In the genomic region with DNA sequence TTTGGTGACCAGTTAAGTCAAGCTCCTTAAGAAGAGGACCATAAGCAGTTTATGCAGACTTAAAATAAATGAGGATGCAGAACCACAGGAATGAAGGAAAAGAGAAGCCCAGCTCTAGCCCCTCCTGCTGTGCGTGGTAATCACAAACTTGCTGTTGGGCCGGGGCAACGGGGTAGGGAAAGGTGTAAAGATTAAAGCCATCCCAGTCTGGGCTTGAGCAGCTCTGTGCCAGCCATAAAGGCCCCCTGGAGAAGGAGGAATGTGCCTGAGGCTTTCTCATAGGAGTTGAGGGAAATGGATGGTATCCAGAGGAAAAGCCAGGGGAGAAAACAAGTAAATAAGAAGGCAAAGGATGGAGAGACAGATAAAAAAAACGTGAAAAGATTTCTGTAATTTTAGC, we compare ENCODE assay signal across 14 cellular contexts. TPM values are rescaled to one million over a fixed set of nuclear protein-coding genes. Genes with fewer than 3 reads are reported as not detected.
"Had no signal": no experiment of that assay in that cellular context is flagged by ENCODE, and none has a peak within 500 bp of the region (broad histone marks: within the 10 kb centered on the region; RNA-seq: fewer than 3 reads in every experiment).

No MANE protein-coding gene starts in this region.

- DNase-seq: activated CD4-positive, alpha-beta T cell treated with anti-CD3 and anti-CD28 coated beads, Interleukin-2, amount 50 U/mL, for 48 hours; activated CD8-positive, alpha-beta memory T cell treated with anti-CD3 and anti-CD28 coated beads, Interleukin-2, amount 10 ng/mL, durations not matched to agents 7 days and 5 days; activated gamma-delta T cell treated with Interleukin-2 at 50 U/mL for 16 hours; activated naive CD8-positive, alpha-beta T cell treated with anti-CD3 and anti-CD28 coated beads, Interleukin-2, amount 10 ng/mL, durations not matched to agents 7 days and 5 days; activated T-cell treated with anti-CD3 and anti-CD28 coated beads, Interleukin-2, amount 50 U/mL, for 24 hours; anterior cingulate cortex; heart right ventricle; left ventricle myocardium superior; pancreas; stimulated activated CD4-positive, alpha-beta T cell treated with anti-CD3 and anti-CD28 coated beads, Interleukin-12 subunit alpha, Interleukin-12 subunit beta, amount 100 ng/mL, for 4 hours; stimulated activated naive CD8-positive, alpha-beta T cell treated with anti-CD3 and anti-CD28 coated beads, Interleukin-15, Interleukin-2, amounts not matched to agents 100 U/mL and 50 U/mL, for 24 hours; testis had no signal

- H3K27me3 ChIP-seq: heart right ventricle, pancreas, testis had no signal

- H3K9me3 ChIP-seq: heart right ventricle, pancreas, testis had no signal

- ATAC-seq: activated CD4-positive, CD25-positive, alpha-beta regulatory T cell treated with anti-CD3 and anti-CD28 coated beads, Interleukin-2, amount 50 U/mL, for 24 hours; activated CD8-positive, alpha-beta memory T cell treated with anti-CD3 and anti-CD28 coated beads, Interleukin-2, amount 10 ng/mL, durations not matched to agents 7 days and 5 days; heart right ventricle; left ventricle myocardium superior; stimulated activated naive CD8-positive, alpha-beta T cell treated with anti-CD3 and anti-CD28 coated beads, Interleukin-15, Interleukin-2, amounts not matched to agents 100 U/mL and 50 U/mL, for 24 hours had no signal

- H3K4me1 ChIP-seq: heart right ventricle, pancreas, testis had no signal

- H3K9me3 Mint-ChIP-seq: activated naive CD8-positive, alpha-beta T cell treated with anti-CD3 and anti-CD28 coated beads, Interleukin-2, amount 10 ng/mL, durations not matched to agents 7 days and 5 days; activated T-cell treated with anti-CD3 and anti-CD28 coated beads, Interleukin-2, amount 50 U/mL, for 24 hours had no signal

- H3K4me3 Mint-ChIP-seq: activated CD8-positive, alpha-beta memory T cell treated with anti-CD3 and anti-CD28 coated beads, Interleukin-2, amount 10 ng/mL, durations not matched to agents 7 days and 5 days; activated naive CD8-positive, alpha-beta T cell treated with anti-CD3 and anti-CD28 coated beads, Interleukin-2, amount 10 ng/mL, durations not matched to agents 7 days and 5 days; activated T-cell treated with anti-CD3 and anti-CD28 coated beads, Interleukin-2, amount 50 U/mL, for 24 hours had no signal

- H3K27ac ChIP-seq: heart right ventricle, pancreas, testis had no signal

- H3K27ac Mint-ChIP-seq: activated CD8-positive, alpha-beta memory T cell treated with anti-CD3 and anti-CD28 coated beads, Interleukin-2, amount 10 ng/mL, durations not matched to agents 7 days and 5 days; activated naive CD8-positive, alpha-beta T cell treated with anti-CD3 and anti-CD28 coated beads, Interleukin-2, amount 10 ng/mL, durations not matched to agents 7 days and 5 days; activated T-cell treated with anti-CD3 and anti-CD28 coated beads, Interleukin-2, amount 50 U/mL, for 24 hours had no signal

- H3K27me3 Mint-ChIP-seq: activated CD8-positive, alpha-beta memory T cell treated with anti-CD3 and anti-CD28 coated beads, Interleukin-2, amount 10 ng/mL, durations not matched to agents 7 days and 5 days; activated naive CD8-positive, alpha-beta T cell treated with anti-CD3 and anti-CD28 coated beads, Interleukin-2, amount 10 ng/mL, durations not matched to agents 7 days and 5 days; activated T-cell treated with anti-CD3 and anti-CD28 coated beads, Interleukin-2, amount 50 U/mL, for 24 hours had no signal

- H3K4me3 ChIP-seq: heart right ventricle, pancreas, testis had no signal

RNA-seq across cellular contexts. Expression of a gene that starts 47.8 kb away (rescaled TPM):
- total RNA-seq: T-helper 1 cell treated with Interleukin-12 subunit alpha and Interleukin-12 subunit beta and Interleukin-4 antibody, amounts not matched to agents 30 ng/mL and 1 ng/mL, for 36 hours had no signal
